10 cellular contexts compared by ENCODE assay signal in genomic region chr15:98160236-98160635, GRCh38.
DNase-seq lines count a peak whose midpoint lies in the region; ATAC-seq, FAIRE-seq and TF ChIP-seq lines count a peak whose summit lies in the region.
"Had no signal": no experiment of that assay in that cellular context is flagged by ENCODE, and none has a peak within 500 bp of the region (broad histone marks: within the 10 kb centered on the region; RNA-seq: fewer than 3 reads in every experiment).

No MANE protein-coding gene starts in this region.

- ATAC-seq in GM21515 (IDR thresholded peaks at IDR 0.05; ENCODE audit: unreplicated experiment), result peak; percentile 86
- peak; percentile 33 for ATAC-seq in activated naive CD8-positive, alpha-beta T cell treated with anti-CD3 and anti-CD28 coated beads, Interleukin-2, amount 50 U/mL, for 24 hours

- H3K36me3 ChIP-seq in Karpas-422 (ENCODE audit: insufficient read depth, low read length), result no peaks in the 10 kb centered on the region
- H3K36me3 ChIP-seq: neutrophil had no signal

- no peak overlapping the region for H3K4me3 ChIP-seq in Karpas-422 (ENCODE audit: low read length)

- H3K27ac ChIP-seq in Karpas-422 (ENCODE audit: low read length), result no peak overlapping the region
- H3K27ac ChIP-seq: neutrophil had no signal

- no peak overlapping the region for H3K4me3 Mint-ChIP-seq in activated naive CD8-positive, alpha-beta T cell treated with anti-CD3 and anti-CD28 coated beads, Interleukin-2, amount 50 U/mL, for 24 hours

- no peak overlapping the region for H3K9ac ChIP-seq in Karpas-422 (ENCODE audit: low read length)

- no peaks in the 10 kb centered on the region for H3K4me1 ChIP-seq in Karpas-422 (ENCODE audit: low read length)

- no peaks in the 10 kb centered on the region for H3K27me3 Mint-ChIP-seq in activated naive CD8-positive, alpha-beta T cell treated with anti-CD3 and anti-CD28 coated beads, Interleukin-2, amount 50 U/mL, for 24 hours

- no peaks in the 10 kb centered on the region for H3K9me3 Mint-ChIP-seq in activated naive CD8-positive, alpha-beta T cell treated with anti-CD3 and anti-CD28 coated beads, Interleukin-2, amount 50 U/mL, for 24 hours

- no peaks in the 10 kb centered on the region for H3K36me3 Mint-ChIP-seq in activated naive CD8-positive, alpha-beta T cell treated with anti-CD3 and anti-CD28 coated beads, Interleukin-2, amount 50 U/mL, for 24 hours (ENCODE audit: low read depth)

- FAIRE-seq in GM12891 (lab: Jason Lieb, UNC), result no peak
- FAIRE-seq: endometrium had no signal

- no peaks in the 10 kb centered on the region for H3K9me2 ChIP-seq in Karpas-422 (replicated peaks; ENCODE audit: insufficient read depth, low read length)

- no peaks in the 10 kb centered on the region for H3K27me3 ChIP-seq in Karpas-422 (ENCODE audit: low read length)
- H3K27me3 ChIP-seq: neutrophil had no signal

- H3K4me2 ChIP-seq in Karpas-422 (ENCODE audit: low read depth, low read length, poor library complexity, severe bottlenecking), result no peak overlapping the region

- no peaks in the 10 kb centered on the region for H3K79me2 ChIP-seq in Karpas-422 (ENCODE audit: low read length)

- H2AFZ ChIP-seq in Karpas-422 (ENCODE audit: low read length), result no peak overlapping the region

- peaks cover 12% of the 10 kb centered on the region for H3K4me1 Mint-ChIP-seq in activated naive CD8-positive, alpha-beta T cell treated with anti-CD3 and anti-CD28 coated beads, Interleukin-2, amount 50 U/mL, for 24 hours

- POLR2A ChIA-PET in HEK293T (lab: Yijun Ruan, JAX), result no interaction called here

- TF ChIP-seq POLR2A in GM12891 (IDR thresholded peaks at IDR 0.05; ENCODE audit: low read depth, low read length), result no peak

- no peaks in the 10 kb centered on the region for H4K20me1 ChIP-seq in Karpas-422 (ENCODE audit: insufficient read depth, low read depth, low read length)

- DNase-seq in GM12891 (ENCODE audit: insufficient read length, low spot score), result peak; percentile 16
- peak; percentile 59 for DNase-seq in Karpas-422
- DNase-seq in activated naive CD8-positive, alpha-beta T cell treated with anti-CD3 and anti-CD28 coated beads, Interleukin-2, amount 50 U/mL, for 24 hours, result no peak
- no peak for DNase-seq in HEK293T (ENCODE audit: extremely low spot score)
- no peak for DNase-seq in activated CD4-positive, CD25-positive, alpha-beta regulatory T cell (lab: John Stamatoyannopoulos, UW)
- DNase-seq in globus pallidus (ENCODE audit: low spot score), result no peak
- no peak for DNase-seq in iPS-NIHi11 (ENCODE audit: low spot score)

- no peaks in the 10 kb centered on the region; the same call in none of the 2 replicates for H3K9me3 ChIP-seq in Karpas-422 (ENCODE audit: low read length)
- H3K9me3 ChIP-seq: neutrophil had no signal

- H3K27ac Mint-ChIP-seq in activated naive CD8-positive, alpha-beta T cell treated with anti-CD3 and anti-CD28 coated beads, Interleukin-2, amount 50 U/mL, for 24 hours, result no peak overlapping the region

- CTCF ChIA-PET in HEK293T (lab: Yijun Ruan, JAX), result no interaction called here

TF ChIP-seq in GM12891, 5 proteins besides CTCF, POLR2A, EP300 and RAD21:
- TF ChIP-seq POLR2AphosphoS5 (IDR thresholded peaks at IDR 0.05; ENCODE audit: low read depth, low read length), result no peak
- no peak for TF ChIP-seq SPI1 (IDR thresholded peaks at IDR 0.05; ENCODE audit: low read depth, low read length)
- no peak for TF ChIP-seq PAX5 (IDR thresholded peaks at IDR 0.05; ENCODE audit: insufficient read depth, low read length, severe bottlenecking)
- TF ChIP-seq POU2F2 (IDR thresholded peaks at IDR 0.05; ENCODE audit: low read depth, low read length), result no peak
- TF ChIP-seq TAF1 (IDR thresholded peaks at IDR 0.05; ENCODE audit: low read depth, low read length), result no peak

TF ChIP-seq in HEK293T, 16 proteins besides CTCF, POLR2A, EP300 and RAD21:
- no peak for TF ChIP-seq ZNF384 (IDR thresholded peaks at IDR 0.05)
- no peak for TF ChIP-seq FOXK2 (IDR thresholded peaks at IDR 0.05)
- no peak for TF ChIP-seq BHLHE40 (IDR thresholded peaks at IDR 0.05; ENCODE audit: borderline replicate concordance)
- TF ChIP-seq LEF1 (IDR thresholded peaks at IDR 0.05; ENCODE audit: borderline replicate concordance), result no peak
- no peak for TF ChIP-seq FOXA1 (IDR thresholded peaks at IDR 0.05)
- TF ChIP-seq FOXM1 (IDR thresholded peaks at IDR 0.05; ENCODE audit: borderline replicate concordance), result no peak
- no peak for TF ChIP-seq L3MBTL2 (conservative IDR thresholded peaks at IDR 0.05)
- no peak for TF ChIP-seq SP1 (IDR thresholded peaks at IDR 0.05)
- TF ChIP-seq NFRKB (IDR thresholded peaks at IDR 0.05), result no peak
- no peak for TF ChIP-seq SUZ12 (IDR thresholded peaks at IDR 0.05)
- no peak for TF ChIP-seq HDGF (IDR thresholded peaks at IDR 0.05; ENCODE audit: borderline replicate concordance)
- no peak for TF ChIP-seq ELF4 (IDR thresholded peaks at IDR 0.05)
- TF ChIP-seq, protein P1, sequence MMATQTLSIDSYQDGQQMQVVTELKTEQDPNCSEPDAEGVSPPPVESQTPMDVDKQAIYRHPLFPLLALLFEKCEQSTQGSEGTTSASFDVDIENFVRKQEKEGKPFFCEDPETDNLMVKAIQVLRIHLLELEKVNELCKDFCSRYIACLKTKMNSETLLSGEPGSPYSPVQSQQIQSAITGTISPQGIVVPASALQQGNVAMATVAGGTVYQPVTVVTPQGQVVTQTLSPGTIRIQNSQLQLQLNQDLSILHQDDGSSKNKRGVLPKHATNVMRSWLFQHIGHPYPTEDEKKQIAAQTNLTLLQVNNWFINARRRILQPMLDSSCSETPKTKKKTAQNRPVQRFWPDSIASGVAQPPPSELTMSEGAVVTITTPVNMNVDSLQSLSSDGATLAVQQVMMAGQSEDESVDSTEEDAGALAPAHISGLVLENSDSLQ (IDR thresholded peaks at IDR 0.05), result no peak
- no peak for TF ChIP-seq TARDBP (IDR thresholded peaks at IDR 0.05)
- no peak for TF ChIP-seq ARNT (IDR thresholded peaks at IDR 0.05)

Comparison
In these comparisons a context has a peak if more than half of its experiments do, and no peak if none do; other contexts are left out.
1. DNase-seq: peak in GM12891 (single experiment) and Karpas-422 (single experiment); none in activated naive CD8-positive, alpha-beta T cell treated with anti-CD3 and anti-CD28 coated beads, Interleukin-2, amount 50 U/mL, for 24 hours (single experiment), HEK293T (single experiment), activated CD4-positive, CD25-positive, alpha-beta regulatory T cell (0 of 4), globus pallidus (single experiment) and iPS-NIHi11 (single experiment).